In the genomic region with DNA sequence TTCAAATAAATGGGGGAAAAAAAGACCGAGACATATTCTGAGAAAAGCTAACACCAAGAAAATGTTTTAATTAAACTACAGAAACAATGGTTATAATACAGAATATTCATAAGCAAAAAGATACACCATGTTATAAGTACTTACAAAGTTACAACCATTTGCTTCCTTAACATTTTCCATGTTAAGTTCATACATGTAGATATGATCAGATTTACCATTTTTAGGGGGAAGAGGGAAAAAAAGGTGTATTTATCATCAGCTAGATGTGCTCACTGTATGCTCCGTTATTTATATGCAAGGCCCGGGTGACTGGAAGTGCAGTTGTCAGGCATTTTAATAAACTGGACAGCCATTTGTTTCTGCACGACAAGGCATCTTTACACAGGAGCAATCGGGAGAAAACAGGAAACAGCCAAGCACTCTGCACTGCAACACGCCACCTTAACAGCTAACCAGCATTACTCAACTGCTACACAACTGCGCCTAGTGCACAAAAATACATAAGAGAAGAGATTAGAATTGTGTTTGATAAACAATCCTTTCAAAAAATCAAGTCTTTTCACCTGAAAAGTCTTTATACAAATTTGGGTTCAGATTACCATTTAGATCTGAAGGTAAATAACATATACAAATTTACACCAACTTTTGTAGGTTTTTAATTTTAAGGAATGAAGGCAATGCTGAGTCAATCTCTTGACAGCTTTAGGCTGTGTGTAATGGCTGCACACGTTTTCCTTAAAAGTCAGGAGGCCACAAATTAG, we compare ENCODE assay signal across 8 cellular contexts. TPM values are rescaled to one million over a fixed set of nuclear protein-coding genes. Genes with fewer than 3 reads are reported as not detected.
DNase-seq lines count a peak whose midpoint lies in the region; ATAC-seq, FAIRE-seq and TF ChIP-seq lines count a peak whose summit lies in the region.

No MANE protein-coding gene starts in this region.

- H3K9ac ChIP-seq in H1 (replicated peaks in 1 of 4; ENCODE audit: extremely low read depth in 1 of 4, low read depth in 3 of 4, low read length in 3 of 4): no peak overlapping the region

- peak; percentile 33 to 55 for TF ChIP-seq POLR2A in H1 (IDR thresholded peaks at IDR 0.05; ENCODE audit: control extremely low read depth in 1 of 2, low read depth in 2 of 2, low read length in 2 of 2)
- no peak for TF ChIP-seq POLR2A in prostate gland (IDR thresholded peaks at IDR 0.05)
- TF ChIP-seq POLR2A in lower leg skin (IDR thresholded peaks at IDR 0.05): no peak

- H3K9me3 Mint-ChIP-seq in GM23338: peaks cover 9% of the 10 kb centered on the region; the same call in 2 of the 3 replicates

- no peaks in the 10 kb centered on the region for H3K9me3 ChIP-seq in H1 (ENCODE audit: insufficient read depth in 2 of 2, low read depth in 1 of 2, low read length in 1 of 2)
- H3K9me3 ChIP-seq in prostate gland: no peaks in the 10 kb centered on the region

- peaks cover 9% of the 10 kb centered on the region; the same call in 1 of the 2 replicates for H3K23me2 ChIP-seq in H1 (ENCODE audit: low read depth, low read length)

- peaks cover 72% of the 10 kb centered on the region for H3K36me3 Mint-ChIP-seq in GM23338 (ENCODE audit: low read depth)

- H3K4me3 ChIP-seq in GM23338: peak overlapping the region; percentile 97
- H3K4me3 ChIP-seq in H1 (ENCODE audit: extremely low read depth in 1 of 4, insufficient read depth in 2 of 4, low read depth in 3 of 4, low read length in 4 of 4): peak overlapping the region; percentile 88 to 100 (median 98); a peak in 6 of 8 replicates
- H3K4me3 ChIP-seq in prostate gland: peak overlapping the region in 1 of 2 donors; percentile 99
- no peak overlapping the region for H3K4me3 ChIP-seq in lower leg skin (ENCODE audit: low read depth, poor library complexity, severe bottlenecking)

- POLR2A ChIA-PET in H1 (lab: Charles Lee; ENCODE audit: partially characterized antibody): interaction anchor here (0.8 to 9.2 kb wide), 11 partner anchors 8 to 333 kb away, joined by 3 to 181 read pairs (median 5); partner anchors contain the start of genes JMJD6 and METTL23

- peaks cover 12% of the 10 kb centered on the region; the same call in 1 of the 2 replicates for H3K4me1 ChIP-seq in GM23338 (ENCODE audit: insufficient read depth)
- peaks cover 3 to 12% (median 7%) of the 10 kb centered on the region in 4 experiments; a peak in 6 of 7 replicates for H3K4me1 ChIP-seq in H1 (replicated peaks in 1 of 4; ENCODE audit: control insufficient read depth in 3 of 4, insufficient read depth in 4 of 4, low read length in 3 of 4)
- H3K4me1 ChIP-seq in prostate gland (replicated peaks): peaks cover 10% of the 10 kb centered on the region

- H2BK5ac ChIP-seq in H1 (ENCODE audit: low read depth, low read length): no peak overlapping the region

- no peak overlapping the region for H3K56ac ChIP-seq in H1 (replicated peaks; ENCODE audit: insufficient read length, low read depth, low read length)

- peak overlapping the region; percentile 99 for H3K4me3 Mint-ChIP-seq in GM23338

- H4K91ac ChIP-seq in H1 (replicated peaks; ENCODE audit: insufficient read length, low read length): no peak overlapping the region

- H4K20me1 ChIP-seq in GM23338 (replicated peaks; ENCODE audit: insufficient read depth) (peaks cover 38% of the 10 kb centered on the region), H1 (replicated peaks in 1 of 2; ENCODE audit: control insufficient read depth in 1 of 2, insufficient read depth in 2 of 2, low read length in 2 of 2) (peaks cover 17% of the 10 kb centered on the region in 2 experiments)

- peaks cover 25% of the 10 kb centered on the region for H3K27me3 Mint-ChIP-seq in GM23338 (ENCODE audit: insufficient read depth, low read depth, poor library complexity)

- TF ChIP-seq CTCF in GM23338 (conservative IDR thresholded peaks at IDR 0.05; ENCODE audit: low read depth in 2 of 2) (no peak), H1 (IDR thresholded peaks at IDR 0.05; ENCODE audit: control extremely low read depth in 1 of 3, insufficient read depth in 1 of 3, low read depth in 1 of 3, low read length in 3 of 3) (no peak), prostate gland (IDR thresholded peaks at IDR 0.05) (no peak), lower leg skin (IDR thresholded peaks at IDR 0.05) (no peak)

- no peak overlapping the region for H2BK15ac ChIP-seq in H1 (ENCODE audit: low read length)

- H2BK12ac ChIP-seq in H1 (ENCODE audit: low read depth, low read length): no peak overlapping the region

- H3K36me3 ChIP-seq in GM23338 (ENCODE audit: insufficient read depth) (peaks cover 37% of the 10 kb centered on the region), H1 (ENCODE audit: control insufficient read depth in 2 of 4, insufficient read depth in 4 of 4, low read length in 3 of 4) (peaks cover 17 to 51% (median 36%) of the 10 kb centered on the region in 4 experiments), prostate gland (no peaks in the 10 kb centered on the region)

- peaks cover 63% of the 10 kb centered on the region for H3K79me2 ChIP-seq in GM23338 (replicated peaks; ENCODE audit: insufficient read depth)
- H3K79me2 ChIP-seq in H1 (ENCODE audit: control insufficient read depth in 1 of 2, insufficient read depth in 2 of 2, low read length in 2 of 2): peaks cover 16 to 63% of the 10 kb centered on the region in 2 experiments

- peak overlapping the region; percentile 10; the same call in 1 of the 2 replicates for H3K27ac ChIP-seq in GM23338 (ENCODE audit: low read depth)
- no peak overlapping the region for H3K27ac ChIP-seq in H1 (ENCODE audit: low read depth, low read length)
- peak overlapping the region; percentile 100 for H3K27ac ChIP-seq in prostate gland

- H3F3A ChIP-seq in GM23338 (replicated peaks; ENCODE audit: low read depth): peaks cover 48% of the 10 kb centered on the region

- H2AK5ac ChIP-seq in H1 (ENCODE audit: low read depth, low read length): no peak overlapping the region

- H3K14ac ChIP-seq in H1 (ENCODE audit: insufficient read length): no peak overlapping the region

- CTCF ChIA-PET in H1 (lab: Charles Lee; ENCODE audit: partially characterized antibody): interaction anchor here (0.6 to 1.8 kb wide), 3 partner anchors 18 to 155 kb away, joined by 3 to 6 read pairs (median 3); no protein-coding TSS in a partner anchor

- ATAC-seq in GM23338 (no peak), HG03565 (IDR thresholded peaks at IDR 0.05; ENCODE audit: unreplicated experiment) (no peak)

- peaks cover 26% of the 10 kb centered on the region for H3K4me1 Mint-ChIP-seq in GM23338

- DNase-seq in GM23338 (ENCODE audit: low spot score) (no peak), OCI-M1 (lab: John Stamatoyannopoulos, UW) (peak; percentile 52), H1 (ENCODE audit: low read depth in 1 of 2, low spot score in 2 of 2) (no peak), prostate gland (ENCODE audit: low spot score) (no peak), HTR-8/SVneo (ENCODE audit: insufficient read length, low spot score) (no peak), lower leg skin (ENCODE audit: low spot score in 2 of 2) (no peak)
- DNase-seq in stimulated activated CD4-positive, alpha-beta T cell treated with anti-CD3 and anti-CD28 coated beads, Interleukin-1b, Interleukin-23, amount 100 ng/mL, for 48 hours: no peak

- no peak for TF ChIP-seq EP300 in H1 (IDR thresholded peaks at IDR 0.05; ENCODE audit: borderline replicate concordance in 1 of 2, low read depth in 2 of 2, low read length in 2 of 2)

- no peak overlapping the region for H2BK20ac ChIP-seq in H1 (ENCODE audit: low read length)

- H4K8ac ChIP-seq in H1 (ENCODE audit: extremely low read depth, insufficient read depth, low read length): peak overlapping the region; percentile 73; the same call in 1 of the 2 replicates

- no peak overlapping the region for H3K18ac ChIP-seq in H1 (ENCODE audit: extremely low read depth, low read length)

- WGBS in H1 (ENCODE audit: extremely low coverage in 1 of 2, insufficient coverage in 1 of 2, insufficient read length in 1 of 2, insufficient replicate concordance in 2 of 2, low coverage in 1 of 2, low lambda C conversion rate in 2 of 2, missing lambda C conversion rate in 1 of 2), 2 experiments: 79% methylated on average over 8 of the region's 8 CpGs; no CpG with 5 or more reads in 1 of the 2 experiments
- WGBS in prostate gland: 21% methylated on average over 8 of the region's 8 CpGs
- 21 to 35% methylated on average over 8 of the region's 8 CpGs for WGBS in lower leg skin, 2 donors

- H3K4me2 ChIP-seq in GM23338 (peak overlapping the region; percentile 99), H1 (ENCODE audit: insufficient read depth in 1 of 2, low read depth in 2 of 2, low read length in 2 of 2) (peak overlapping the region; percentile 72 to 88)

- no peaks in the 10 kb centered on the region for H3K9me2 ChIP-seq in GM23338 (ENCODE audit: insufficient read depth)

- H2AFZ ChIP-seq in GM23338 (no peak overlapping the region), H1 (ENCODE audit: low read length) (no peak overlapping the region)

- no peak overlapping the region for H4K5ac ChIP-seq in H1 (ENCODE audit: insufficient read length, low read depth, low read length)

- H3K79me1 ChIP-seq in H1 (ENCODE audit: low read depth, low read length): peaks cover 4% of the 10 kb centered on the region; the same call in 1 of the 2 replicates

- peak overlapping the region; percentile 83 for H3K27ac Mint-ChIP-seq in GM23338

- TF ChIP-seq RAD21 in H1 (IDR thresholded peaks at IDR 0.05 in 1 of 2, conservative IDR thresholded peaks at IDR 0.05 in 1 of 2; ENCODE audit: low read depth in 2 of 2, low read length in 2 of 2): no peak

- no peak for FAIRE-seq in H1 (lab: Jason Lieb, UNC)
- FAIRE-seq in HTR-8/SVneo (lab: Jason Lieb, UNC): no peak

- intact Hi-C loops in prostate gland (cut with DNase I): no loop called here
- intact Hi-C loops in lower leg skin (cut with DNase I; ENCODE audit: low total_unique reads): no loop called here

- no peak overlapping the region for H2BK120ac ChIP-seq in H1 (replicated peaks; ENCODE audit: low read depth, low read length)

- no peak overlapping the region for H3K4ac ChIP-seq in H1 (replicated peaks; ENCODE audit: insufficient read length, low read depth, low read length)

- no peak overlapping the region for H3K23ac ChIP-seq in H1 (ENCODE audit: insufficient read length)

- H3K27me3 ChIP-seq in GM23338 (ENCODE audit: insufficient read depth): no peaks in the 10 kb centered on the region
- H3K27me3 ChIP-seq in H1 (replicated peaks in 1 of 4; ENCODE audit: control insufficient read depth in 3 of 4, extremely low read depth in 1 of 4, insufficient read depth in 3 of 4, low read length in 3 of 4): no peaks in the 10 kb centered on the region
- no peaks in the 10 kb centered on the region for H3K27me3 ChIP-seq in prostate gland (replicated peaks; ENCODE audit: insufficient read depth)

RNA-seq across cellular contexts. Expression of gene SRSF2, which starts 2.9 kb away (rescaled TPM):
- 524 and 547 TPM in 2 replicates for total RNA-seq in GM23338 (2014; rRNA removed; shearing (Covaris generic))
- polyA plus RNA-seq in GM23338 (2016; fragmentation: Nextera tagmentation; extraction: Ambion mirVana): 305 and 317 TPM in 2 replicates
- 397 and 413 TPM in 2 replicates for total RNA-seq in H1 (2021; fragmentation: NEBNext Ultra II Directional; extraction: Animal tissue kit (Norgen Biotek cat#: 25700))
- polyA plus RNA-seq in H1 (2011; rRNA removed): 401 and 479 TPM in 2 replicates
- polyA plus RNA-seq in H1 (2011; cell fraction: cytosol; rRNA removed): 476 TPM
- 766 TPM for polyA plus RNA-seq in H1 (2011; cell fraction: nucleus; rRNA removed)
- 293 to 353 TPM (median 324 TPM) in 4 replicates for polyA plus RNA-seq in H1 (2012, experiment 1 of 2)
- 136 TPM for polyA plus RNA-seq in H1 (2012, experiment 2 of 2)
- polyA plus RNA-seq in H1 (2013, experiment 1 of 2): 351 TPM
- 323 TPM for polyA plus RNA-seq in H1 (2013, experiment 2 of 2)
- polyA minus RNA-seq in H1 (2011; rRNA and poly(A)+ RNA removed): 111 TPM in 2 replicates
- 337 TPM for polyA minus RNA-seq in H1 (2011; cell fraction: cytosol; rRNA and poly(A)+ RNA removed)
- polyA minus RNA-seq in H1 (2011; cell fraction: nucleus; rRNA and poly(A)+ RNA removed): 830 TPM
- 100 to 1,000 TPM; 217 to 316 TPM for total RNA-seq in prostate gland
- 100 to 1,000 TPM; 179 to 260 (median 189) TPM for total RNA-seq in lower leg skin

RNA-seq across cellular contexts. Expression of gene MFSD11, which starts 3.7 kb away (rescaled TPM):
- total RNA-seq in GM23338 (2014; rRNA removed; shearing (Covaris generic)): 25.5 and 35.3 TPM in 2 replicates
- polyA plus RNA-seq in GM23338 (2016; fragmentation: Nextera tagmentation; extraction: Ambion mirVana) (9.3 and 10.2 TPM in 2 replicates), H1 (2011; rRNA removed) (15.1 and 17.7 TPM in 2 replicates)
- 18.9 and 19.8 TPM in 2 replicates for total RNA-seq in H1 (2021; fragmentation: NEBNext Ultra II Directional; extraction: Animal tissue kit (Norgen Biotek cat#: 25700))
- polyA plus RNA-seq in H1 (2011; cell fraction: cytosol; rRNA removed): 10.6 TPM
- polyA plus RNA-seq in H1 (2011; cell fraction: nucleus; rRNA removed): 27.8 TPM
- polyA plus RNA-seq in H1 (2012, experiment 1 of 2): 13.3 to 15.9 TPM (median 15.0 TPM) in 4 replicates
- polyA plus RNA-seq in H1 (2012, experiment 2 of 2): 9.3 TPM
- polyA plus RNA-seq in H1 (2013, experiment 1 of 2): 18.9 TPM
- 18.6 TPM for polyA plus RNA-seq in H1 (2013, experiment 2 of 2)
- 22.0 and 30.9 TPM in 2 replicates for polyA minus RNA-seq in H1 (2011; rRNA and poly(A)+ RNA removed)
- polyA minus RNA-seq in H1 (2011; cell fraction: cytosol; rRNA and poly(A)+ RNA removed): 7.3 TPM
- 31.0 TPM for polyA minus RNA-seq in H1 (2011; cell fraction: nucleus; rRNA and poly(A)+ RNA removed)
- total RNA-seq in prostate gland (10 to 100 TPM; 26.7 to 44.3 TPM), lower leg skin (10 to 100 TPM; 33.4 to 38.4 (median 33.8) TPM)

RNA-seq across cellular contexts. Expression of gene METTL23, which starts 7.6 kb away (rescaled TPM):
- 41.6 and 43.2 TPM in 2 replicates for total RNA-seq in GM23338 (2014; rRNA removed; shearing (Covaris generic))
- polyA plus RNA-seq in GM23338 (2016; fragmentation: Nextera tagmentation; extraction: Ambion mirVana) (51.6 and 55.9 TPM in 2 replicates), H1 (2011; rRNA removed) (41.3 and 60.2 TPM in 2 replicates)
- 36.1 and 36.2 TPM in 2 replicates for total RNA-seq in H1 (2021; fragmentation: NEBNext Ultra II Directional; extraction: Animal tissue kit (Norgen Biotek cat#: 25700))
- polyA plus RNA-seq in H1 (2011; cell fraction: cytosol; rRNA removed): 51.3 TPM
- polyA plus RNA-seq in H1 (2011; cell fraction: nucleus; rRNA removed): 40.3 TPM
- 36.4 to 47.2 TPM (median 43.1 TPM) in 4 replicates for polyA plus RNA-seq in H1 (2012, experiment 1 of 2)
- polyA plus RNA-seq in H1 (2012, experiment 2 of 2): 34.6 TPM
- polyA plus RNA-seq in H1 (2013, experiment 1 of 2): 40.2 TPM
- 38.5 TPM for polyA plus RNA-seq in H1 (2013, experiment 2 of 2)
- polyA minus RNA-seq in H1 (2011; rRNA and poly(A)+ RNA removed): 25.9 and 32.3 TPM in 2 replicates
- 11.8 TPM for polyA minus RNA-seq in H1 (2011; cell fraction: cytosol; rRNA and poly(A)+ RNA removed)
- 16.5 TPM for polyA minus RNA-seq in H1 (2011; cell fraction: nucleus; rRNA and poly(A)+ RNA removed)
- total RNA-seq in prostate gland (10 to 100 TPM; 39.5 to 47.9 TPM), lower leg skin (10 to 100 TPM; 27.4 to 40.9 (median 33.7) TPM)

RNA-seq across cellular contexts. Expression of gene JMJD6, which starts 7.9 kb away (rescaled TPM):
- total RNA-seq in GM23338 (2014; rRNA removed; shearing (Covaris generic)): 11.3 and 12.8 TPM in 2 replicates
- polyA plus RNA-seq in GM23338 (2016; fragmentation: Nextera tagmentation; extraction: Ambion mirVana) (11.4 and 12.7 TPM in 2 replicates), H1 (2011; rRNA removed) (8.6 and 10.6 TPM in 2 replicates)
- total RNA-seq in H1 (2021; fragmentation: NEBNext Ultra II Directional; extraction: Animal tissue kit (Norgen Biotek cat#: 25700)): 18.6 and 22.2 TPM in 2 replicates
- polyA plus RNA-seq in H1 (2011; cell fraction: cytosol; rRNA removed): 9.9 TPM
- 11.7 TPM for polyA plus RNA-seq in H1 (2011; cell fraction: nucleus; rRNA removed)
- polyA plus RNA-seq in H1 (2012, experiment 1 of 2): 18.3 to 22.2 TPM (median 19.1 TPM) in 4 replicates
- 9.1 TPM for polyA plus RNA-seq in H1 (2012, experiment 2 of 2)
- 10.0 TPM for polyA plus RNA-seq in H1 (2013, experiment 1 of 2)
- 8.7 TPM for polyA plus RNA-seq in H1 (2013, experiment 2 of 2)
- 3.1 and 5.3 TPM in 2 replicates for polyA minus RNA-seq in H1 (2011; rRNA and poly(A)+ RNA removed)
- polyA minus RNA-seq in H1 (2011; cell fraction: cytosol; rRNA and poly(A)+ RNA removed): 5.8 TPM
- 6.7 TPM for polyA minus RNA-seq in H1 (2011; cell fraction: nucleus; rRNA and poly(A)+ RNA removed)
- total RNA-seq in prostate gland (10 to 100 TPM; 17.7 to 40.5 TPM), lower leg skin (10 to 100 TPM; 16.1 to 28.8 (median 21.0) TPM)

RNA-seq across cellular contexts. Expression of gene MXRA7, which starts 23.5 kb away (rescaled TPM):
- 29.2 and 46.6 TPM in 2 replicates for total RNA-seq in GM23338 (2014; rRNA removed; shearing (Covaris generic))
- polyA plus RNA-seq in GM23338 (2016; fragmentation: Nextera tagmentation; extraction: Ambion mirVana) (11.4 and 12.1 TPM in 2 replicates), H1 (2011; rRNA removed) (12.8 and 17.8 TPM in 2 replicates)
- 21.3 and 26.6 TPM in 2 replicates for total RNA-seq in H1 (2021; fragmentation: NEBNext Ultra II Directional; extraction: Animal tissue kit (Norgen Biotek cat#: 25700))
- polyA plus RNA-seq in H1 (2011; cell fraction: cytosol; rRNA removed): 19.7 TPM
- 15.7 TPM for polyA plus RNA-seq in H1 (2011; cell fraction: nucleus; rRNA removed)
- polyA plus RNA-seq in H1 (2012, experiment 1 of 2): 22.5 to 26.9 TPM (median 24.9 TPM) in 4 replicates
- 28.3 TPM for polyA plus RNA-seq in H1 (2012, experiment 2 of 2)
- polyA plus RNA-seq in H1 (2013, experiment 1 of 2): 26.7 TPM
- polyA plus RNA-seq in H1 (2013, experiment 2 of 2): 34.1 TPM
- polyA minus RNA-seq in H1 (2011; rRNA and poly(A)+ RNA removed): 13.7 and 15.2 TPM in 2 replicates
- polyA minus RNA-seq in H1 (2011; cell fraction: cytosol; rRNA and poly(A)+ RNA removed): 9.0 TPM
- 6.9 TPM for polyA minus RNA-seq in H1 (2011; cell fraction: nucleus; rRNA and poly(A)+ RNA removed)
- total RNA-seq in prostate gland (100 to 1,000 TPM in 1 of 2 donors, 10 to 100 TPM in 1; 76.1 to 285 TPM), lower leg skin (10 to 100 TPM; 31.6 to 97.4 (median 47.1) TPM)

Comparison
In these comparisons a context has a peak if more than half of its experiments do, and no peak if none do; other contexts are left out.
1. POLR2A ChIP-seq: peak in H1 (2 of 2); none in prostate gland (single experiment) and lower leg skin (0 of 2).